Comparison of ENCODE assay signal across 16 cellular contexts in the genomic region with DNA sequence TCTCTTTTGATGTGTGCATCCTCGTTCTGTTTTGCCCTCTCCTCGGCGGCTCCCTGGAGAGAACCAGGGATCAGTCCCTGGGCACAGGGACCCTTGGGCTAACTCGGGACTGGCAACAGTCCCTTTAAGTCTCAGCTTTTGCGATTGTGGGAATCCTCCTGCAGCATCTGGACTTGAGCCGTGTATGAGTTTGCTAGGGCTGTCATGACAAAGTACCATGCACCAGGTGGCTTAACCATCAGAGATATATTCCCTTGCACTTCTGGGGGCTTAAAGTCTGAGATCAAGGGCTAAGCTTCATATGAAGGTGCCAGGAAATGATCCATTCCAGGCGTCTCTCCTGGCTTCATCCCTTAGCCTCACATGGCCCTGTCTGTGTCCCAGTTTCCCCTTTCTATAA.
"Had no signal": no experiment of that assay in that cellular context is flagged by ENCODE, and none has a peak within 500 bp of the region (broad histone marks: within the 10 kb centered on the region; RNA-seq: fewer than 3 reads in every experiment).

No MANE protein-coding gene starts in this region.

- H3K27me3 ChIP-seq: sigmoid colon, stomach, testis, upper lobe of left lung had no signal

- H3K9me3 ChIP-seq: sigmoid colon, stomach, testis, upper lobe of left lung had no signal

- H3K4me3 Mint-ChIP-seq: mesothelial cell of epicardium, nephron progenitor cell, WTC11 had no signal

- H3K36me3 Mint-ChIP-seq: mesothelial cell of epicardium, WTC11 had no signal

- DNase-seq: activated CD4-positive, alpha-beta T cell treated with anti-CD3 and anti-CD28 coated beads for 48 hours; activated CD8-positive, alpha-beta memory T cell treated with anti-CD3 and anti-CD28 coated beads for 24 hours; activated CD8-positive, alpha-beta memory T cell treated with anti-CD3 and anti-CD28 coated beads, Interleukin-2, amount 50 U/mL, for 48 hours; activated gamma-delta T cell treated with Interleukin-2 at 50 U/mL for 16 hours; head of caudate nucleus; nephron progenitor cell; occipital lobe; sigmoid colon; stomach; testis; upper lobe of left lung had no signal

- H3K27ac ChIP-seq: coronary artery, SK-N-MC, testis, upper lobe of left lung had no signal

- H3K27ac Mint-ChIP-seq: mesothelial cell of epicardium, nephron progenitor cell, WTC11 had no signal

- ATAC-seq: left lobe of liver had no signal

- H3K9me3 Mint-ChIP-seq: mesothelial cell of epicardium, nephron progenitor cell, WTC11 had no signal
